ENCODE assay signal across 15 cellular contexts in the genomic region with DNA sequence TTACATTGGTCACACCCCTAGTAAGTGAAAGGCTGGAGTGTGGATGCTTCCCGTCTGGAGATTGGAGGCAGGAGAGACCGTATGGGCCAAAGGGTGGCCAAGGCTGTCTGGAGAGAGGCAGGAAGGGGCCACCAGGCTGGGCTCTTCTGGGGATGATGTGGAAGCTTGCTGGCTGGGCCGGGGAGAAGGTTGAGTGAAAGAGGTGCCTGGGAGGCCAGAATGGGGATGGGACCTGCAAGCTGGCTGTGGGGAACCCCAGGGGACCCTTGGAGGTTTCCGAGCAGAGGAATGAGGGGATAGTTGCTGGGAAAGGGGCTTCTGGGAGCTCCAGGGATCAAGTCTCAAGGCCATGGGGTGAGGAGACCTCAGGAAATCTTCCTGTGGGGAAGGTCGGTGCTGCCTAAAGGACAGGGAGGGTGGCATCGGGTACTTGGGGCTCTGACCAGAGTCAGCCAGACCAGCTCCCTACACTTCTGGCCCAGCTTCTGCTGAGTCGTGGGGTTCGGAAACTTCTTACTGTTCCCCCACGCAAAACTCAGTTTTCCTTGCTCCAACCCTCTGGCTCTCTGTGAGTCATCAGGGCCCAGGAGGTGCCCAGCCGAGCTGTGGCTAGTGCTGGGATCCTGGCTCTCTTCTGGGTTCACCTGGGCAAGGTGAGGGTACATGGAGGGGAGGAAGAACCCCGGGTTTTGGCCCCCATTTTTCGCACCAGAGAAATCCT. TPM values are rescaled to one million over a fixed set of nuclear protein-coding genes. Genes with fewer than 3 reads are reported as not detected.
DNase-seq lines count a peak whose midpoint lies in the region; ATAC-seq, FAIRE-seq and TF ChIP-seq lines count a peak whose summit lies in the region.
"Had no signal": no experiment of that assay in that cellular context is flagged by ENCODE, and none has a peak within 500 bp of the region (broad histone marks: within the 10 kb centered on the region; RNA-seq: fewer than 3 reads in every experiment).

No MANE protein-coding gene starts in this region.

- TF ChIP-seq EP300 in ovary (IDR thresholded peaks at IDR 0.05), result no peak
- no peak for TF ChIP-seq EP300 in upper lobe of left lung (IDR thresholded peaks at IDR 0.05)

- H3K4me3 ChIP-seq in fibroblast of mammary gland (ENCODE audit: control insufficient read depth, low read depth, low read length), result peak overlapping the region; percentile 81
- no peak overlapping the region for H3K4me3 ChIP-seq in ovary
- H3K4me3 ChIP-seq in upper lobe of left lung, result no peak overlapping the region

- ATAC-seq in upper lobe of left lung (ENCODE audit: low FRiP score in 2 of 2) (no peak), GM18517 (IDR thresholded peaks at IDR 0.05; ENCODE audit: unreplicated experiment) (no peak)
- ATAC-seq: activated CD8-positive, alpha-beta T cell treated with anti-CD3 and anti-CD28 coated beads, Interleukin-2, amount 10 ng/mL, durations not matched to agents 7 days and 5 days had no signal

- TF ChIP-seq CTCF in fibroblast of mammary gland (conservative IDR thresholded peaks at IDR 0.05; ENCODE audit: control insufficient read depth, insufficient read depth, low read depth, low read length) (no peak), ovary (IDR thresholded peaks at IDR 0.05) (no peak), upper lobe of left lung (IDR thresholded peaks at IDR 0.05) (no peak)

- 68 to 72% (median 70%) methylated on average over 12 of the region's 12 CpGs for WGBS in ovary, 3 donors
- 79 to 80% methylated on average over 7 to 12 of the region's 12 CpGs for WGBS in upper lobe of left lung, 2 donors

- no peak for FAIRE-seq in GM12892 (lab: Jason Lieb, UNC)

- DNase-seq in EL (peak; percentile 50), RPMI7951 (ENCODE audit: low read depth) (peak; percentile 30), fibroblast of mammary gland (ENCODE audit: low read depth) (no peak), ovary (no peak), upper lobe of left lung (no peak), NCI-H446 (lab: John Stamatoyannopoulos, UW) (no peak), GM12892 (ENCODE audit: insufficient read length) (no peak)
- DNase-seq: activated CD8-positive, alpha-beta T cell treated with anti-CD3 and anti-CD28 coated beads, Interleukin-2, amount 10 ng/mL, durations not matched to agents 7 days and 5 days; activated naive CD4-positive, alpha-beta T cell treated with anti-CD3 and anti-CD28 coated beads for 36 hours; CD8-positive, alpha-beta memory T cell; NCI-H146; NCI-H748 treated with DMSO at 0.1 percent for 48 hours; SHP77 treated with DMSO at 0.1 percent for 48 hours had no signal

- H3K4me1 ChIP-seq in ovary (ENCODE audit: insufficient read depth) (peaks cover 18% of the 10 kb centered on the region), upper lobe of left lung (peaks cover 29 to 52% (median 43%) of the 10 kb centered on the region in 4 donors)

- peak overlapping the region; percentile 25 to 100 for H3K27ac ChIP-seq in ovary
- H3K27ac ChIP-seq in upper lobe of left lung, result peak overlapping the region in 2 of 4 donors; percentile 9 to 10

- intact Hi-C loops in ovary (cut with DNase I), result no loop called here

- H3K9me3 ChIP-seq in ovary (no peaks in the 10 kb centered on the region), upper lobe of left lung (no peaks in the 10 kb centered on the region)
- H3K9me3 ChIP-seq: right atrium auricular region had no signal

- H3K27me3 ChIP-seq in ovary (no peaks in the 10 kb centered on the region), upper lobe of left lung (peaks cover 0 to 14% (median 1%) of the 10 kb centered on the region in 4 donors)
- H3K27me3 ChIP-seq: right atrium auricular region had no signal

- no peak for TF ChIP-seq POLR2A in ovary (IDR thresholded peaks at IDR 0.05)
- TF ChIP-seq POLR2A in upper lobe of left lung (IDR thresholded peaks at IDR 0.05), result no peak
- TF ChIP-seq POLR2A in GM12892 (IDR thresholded peaks at IDR 0.05; ENCODE audit: low read depth, low read length), result no peak

- no peaks in the 10 kb centered on the region for H3K36me3 ChIP-seq in ovary
- no peaks in the 10 kb centered on the region for H3K36me3 ChIP-seq in upper lobe of left lung
- H3K36me3 ChIP-seq: right atrium auricular region had no signal

RNA-seq across cellular contexts. Expression of a gene that starts 3.1 kb away (rescaled TPM):
- 124 and 152 TPM in 2 replicates for total RNA-seq in RPMI7951 (2014; rRNA removed; shearing (Covaris generic))
- total RNA-seq in ovary (100 to 1,000 TPM in 4 of 7 donors, 10 to 100 TPM in 3; 39.2 to 134 (median 111) TPM), upper lobe of left lung (100 to 1,000 TPM in 4 of 6 donors, 10 to 100 TPM in 2; 32.1 to 185 (median 116) TPM)
- 10 to 100 TPM; 12.9 to 74.2 TPM for polyA plus RNA-seq in ovary
- 1.3 TPM for polyA plus RNA-seq in GM12892 (2012; ENCODE audit: missing spikeins)

Comparison
In these comparisons a context has a peak if more than half of its experiments do, and no peak if none do; other contexts are left out.
1. DNase-seq: peak in EL (single experiment) and RPMI7951 (single experiment); none in fibroblast of mammary gland (single experiment), ovary (0 of 5), upper lobe of left lung (0 of 2), NCI-H446 (0 of 2) and GM12892 (single experiment).